Comparison of ENCODE assay signal across 16 cellular contexts in the genomic region with DNA sequence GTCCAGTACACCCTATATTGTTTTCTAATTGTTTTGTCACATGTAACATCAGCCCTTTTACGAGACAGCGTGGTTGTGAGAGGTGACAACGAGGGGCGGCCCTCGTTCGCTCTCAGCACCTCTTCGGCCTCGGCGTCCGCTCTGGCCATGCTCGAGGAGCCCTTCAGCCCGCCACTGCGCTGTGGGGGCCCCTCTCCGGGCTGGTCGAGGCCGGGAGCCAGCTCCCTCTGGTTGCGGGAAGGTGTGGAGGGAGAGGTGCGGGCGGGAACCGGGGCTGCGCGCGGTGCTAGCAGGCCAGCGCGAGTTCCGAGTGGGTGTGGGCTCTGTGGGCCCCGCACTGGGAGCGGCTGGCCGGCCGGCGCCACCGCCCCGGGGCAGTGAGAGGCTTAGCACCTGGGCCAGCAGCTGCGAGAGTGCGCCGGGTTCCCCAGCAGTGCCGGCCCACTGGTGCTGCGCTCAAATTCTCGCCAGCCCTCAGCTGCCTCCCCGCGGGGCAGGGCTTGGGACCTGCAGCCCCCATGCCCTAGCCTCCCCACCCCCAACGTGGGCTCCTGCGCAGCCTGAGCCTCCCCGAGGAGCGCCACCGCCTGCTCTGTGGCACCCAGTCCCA.
A peak's percentile ranks its signal among the peaks of the same experiment; 100 is the strongest.
DNase-seq lines count a peak whose midpoint lies in the region; ATAC-seq lines count a peak whose summit lies in the region.
"Had no signal": no experiment of that assay in that cellular context is flagged by ENCODE, and none has a peak within 500 bp of the region (broad histone marks: within the 10 kb centered on the region; RNA-seq: fewer than 3 reads in every experiment).

No MANE protein-coding gene starts in this region.

- no peak overlapping the region for H2AFZ ChIP-seq in neuronal stem cell (ENCODE audit: low read length)

- peak overlapping the region; percentile 71 for H2BK15ac ChIP-seq in neuronal stem cell (ENCODE audit: low read length)

- no peaks in the 10 kb centered on the region for H3K79me1 ChIP-seq in neuronal stem cell (ENCODE audit: low read depth, low read length)

- no peaks in the 10 kb centered on the region for H3K36me3 Mint-ChIP-seq in stimulated activated memory B cell treated with anti-CD40 and anti-IgM and Interleukin-4, amounts not matched to agents 10 μg/mL and 1 μg/mL and 100 μg/mL, for 72 hours
- H3K36me3 Mint-ChIP-seq: CD4-positive, alpha-beta memory T cell had no signal

- H3K18ac ChIP-seq in neuronal stem cell (ENCODE audit: low read length): peak overlapping the region; percentile 91

- WGBS in neuronal stem cell (ENCODE audit: extremely low coverage in 2 of 2, insufficient read length in 2 of 2, insufficient replicate concordance in 1 of 2), 2 donors: no CpG with 5 or more reads among the region's 46 CpGs

- no peak overlapping the region for H3K4me2 ChIP-seq in neuronal stem cell (ENCODE audit: insufficient read depth, low read length, poor library complexity, severe bottlenecking)

- H2AK5ac ChIP-seq in neuronal stem cell (ENCODE audit: low read depth, low read length): peak overlapping the region; percentile 63

- H2BK120ac ChIP-seq in neuronal stem cell (ENCODE audit: low read depth, low read length): no peak overlapping the region

- no peak for DNase-seq in stimulated activated naive CD8-positive, alpha-beta T cell treated with anti-CD3 and anti-CD28 coated beads, Interleukin-15, amount 100 ng/mL, for 72 hours
- DNase-seq in stimulated activated naive CD8-positive, alpha-beta T cell treated with anti-CD3 and anti-CD28 coated beads, Interleukin-15, Interleukin-2, amounts not matched to agents 100 U/mL and 50 U/mL, for 24 hours: no peak
- DNase-seq in neuronal stem cell (ENCODE audit: low spot score) (no peak), NCI-H2107 treated with DMSO at 0.1 percent for 48 hours (lab: John Stamatoyannopoulos, UW; ENCODE audit: unreplicated experiment) (no peak)
- DNase-seq: C1 segment of cervical spinal cord; Calu3; CD4-positive, alpha-beta memory T cell; COR-L47; DMS53; DMS79 treated with DMSO at 0.1 percent for 48 hours; GF-D8; GOT3; HFFc6 had no signal

- peaks cover 16 to 22% of the 10 kb centered on the region in 2 donors for H3K4me1 ChIP-seq in neuronal stem cell (ENCODE audit: control insufficient read depth in 2 of 2, insufficient read depth in 1 of 2, low read depth in 1 of 2, low read length in 2 of 2)

- no peaks in the 10 kb centered on the region for H3K4me1 Mint-ChIP-seq in stimulated activated naive CD8-positive, alpha-beta T cell treated with anti-CD3 and anti-CD28 coated beads, Interleukin-15, amount 100 ng/mL, for 72 hours
- no peaks in the 10 kb centered on the region for H3K4me1 Mint-ChIP-seq in stimulated activated memory B cell treated with anti-CD40 and anti-IgM and Interleukin-4, amounts not matched to agents 10 μg/mL and 1 μg/mL and 100 μg/mL, for 72 hours

- peak; percentile 22 for ATAC-seq in stimulated activated naive CD8-positive, alpha-beta T cell treated with anti-CD3 and anti-CD28 coated beads, Interleukin-15, amount 100 ng/mL, for 72 hours
- no peak for ATAC-seq in stimulated activated naive CD8-positive, alpha-beta T cell treated with anti-CD3 and anti-CD28 coated beads, Interleukin-15, Interleukin-2, amounts not matched to agents 100 U/mL and 50 U/mL, for 24 hours
- ATAC-seq in stimulated activated memory B cell treated with anti-CD40 and anti-IgM and Interleukin-4, amounts not matched to agents 10 μg/mL and 1 μg/mL and 100 μg/mL, for 72 hours: peak; percentile 31
- ATAC-seq in GM19035 (IDR thresholded peaks at IDR 0.05; ENCODE audit: unreplicated experiment): no peak

- H3K27me3 ChIP-seq in neuronal stem cell (ENCODE audit: control insufficient read depth in 3 of 3, insufficient read depth in 3 of 3, low read depth in 1 of 3, low read length in 3 of 3): no peaks in the 10 kb centered on the region

- H4K91ac ChIP-seq in neuronal stem cell (ENCODE audit: low read depth, low read length, poor library complexity): peak overlapping the region; percentile 23

- no peaks in the 10 kb centered on the region for H3K9me3 Mint-ChIP-seq in stimulated activated naive CD8-positive, alpha-beta T cell treated with anti-CD3 and anti-CD28 coated beads, Interleukin-15, amount 100 ng/mL, for 72 hours
- no peaks in the 10 kb centered on the region for H3K9me3 Mint-ChIP-seq in stimulated activated memory B cell treated with anti-CD40 and anti-IgM and Interleukin-4, amounts not matched to agents 10 μg/mL and 1 μg/mL and 100 μg/mL, for 72 hours
- H3K9me3 Mint-ChIP-seq: HFFc6 had no signal

- H3K36me3 ChIP-seq in neuronal stem cell (replicated peaks in 1 of 2; ENCODE audit: control insufficient read depth in 2 of 2, insufficient read depth in 2 of 2, low read length in 2 of 2): no peaks in the 10 kb centered on the region
- H3K36me3 ChIP-seq: HAP-1 had no signal

- peaks cover 0 to 2% of the 10 kb centered on the region in 2 donors for H3K9me3 ChIP-seq in neuronal stem cell (replicated peaks in 1 of 2; ENCODE audit: control insufficient read depth in 2 of 2, insufficient read depth in 1 of 2, low read depth in 1 of 2, low read length in 2 of 2)
- H3K9me3 ChIP-seq: HAP-1 had no signal

- no peak overlapping the region for H3K27ac Mint-ChIP-seq in stimulated activated naive CD8-positive, alpha-beta T cell treated with anti-CD3 and anti-CD28 coated beads, Interleukin-15, amount 100 ng/mL, for 72 hours
- no peak overlapping the region for H3K27ac Mint-ChIP-seq in stimulated activated memory B cell treated with anti-CD40 and anti-IgM and Interleukin-4, amounts not matched to agents 10 μg/mL and 1 μg/mL and 100 μg/mL, for 72 hours
- H3K27ac Mint-ChIP-seq: CD4-positive, alpha-beta memory T cell; HFFc6 had no signal

- no peak overlapping the region for H3K4me3 Mint-ChIP-seq in stimulated activated naive CD8-positive, alpha-beta T cell treated with anti-CD3 and anti-CD28 coated beads, Interleukin-15, amount 100 ng/mL, for 72 hours
- no peak overlapping the region for H3K4me3 Mint-ChIP-seq in stimulated activated memory B cell treated with anti-CD40 and anti-IgM and Interleukin-4, amounts not matched to agents 10 μg/mL and 1 μg/mL and 100 μg/mL, for 72 hours
- H3K4me3 Mint-ChIP-seq: CD4-positive, alpha-beta memory T cell; HFFc6 had no signal

- no peak overlapping the region for H3K4ac ChIP-seq in neuronal stem cell (ENCODE audit: low read length)

- H3K23ac ChIP-seq in neuronal stem cell (ENCODE audit: low read depth, low read length, poor library complexity): no peak overlapping the region

- H3K9ac ChIP-seq in neuronal stem cell (ENCODE audit: low read depth, low read length, poor library complexity): no peak overlapping the region

- no peak overlapping the region for H4K8ac ChIP-seq in neuronal stem cell (ENCODE audit: low read depth, low read length)

- H2BK12ac ChIP-seq in neuronal stem cell (ENCODE audit: low read length): peak overlapping the region; percentile 31

- peaks cover 37% of the 10 kb centered on the region for H3K27me3 Mint-ChIP-seq in stimulated activated naive CD8-positive, alpha-beta T cell treated with anti-CD3 and anti-CD28 coated beads, Interleukin-15, amount 100 ng/mL, for 72 hours
- peaks cover 7% of the 10 kb centered on the region for H3K27me3 Mint-ChIP-seq in stimulated activated memory B cell treated with anti-CD40 and anti-IgM and Interleukin-4, amounts not matched to agents 10 μg/mL and 1 μg/mL and 100 μg/mL, for 72 hours

- peak overlapping the region; percentile 41 for H3K27ac ChIP-seq in neuronal stem cell (replicated peaks; ENCODE audit: low read length)

- no peak overlapping the region for H2BK5ac ChIP-seq in neuronal stem cell (ENCODE audit: low read length)

- H3K14ac ChIP-seq in neuronal stem cell (ENCODE audit: low read length): no peak overlapping the region

- H3K4me3 ChIP-seq in neuronal stem cell (ENCODE audit: low read length in 2 of 2): no peak overlapping the region
- H3K4me3 ChIP-seq: HAP-1 had no signal

Comparison
In these comparisons a context has a peak if more than half of its experiments do, and no peak if none do; other contexts are left out.
1. ATAC-seq: peak in stimulated activated naive CD8-positive, alpha-beta T cell treated with anti-CD3 and anti-CD28 coated beads, Interleukin-15, amount 100 ng/mL, for 72 hours (single experiment) and stimulated activated memory B cell treated with anti-CD40 and anti-IgM and Interleukin-4, amounts not matched to agents 10 μg/mL and 1 μg/mL and 100 μg/mL, for 72 hours (single experiment); none in stimulated activated naive CD8-positive, alpha-beta T cell treated with anti-CD3 and anti-CD28 coated beads, Interleukin-15, Interleukin-2, amounts not matched to agents 100 U/mL and 50 U/mL, for 24 hours (single experiment) and GM19035 (single experiment).